8 cellular contexts compared by ENCODE assay signal in the genomic region with DNA sequence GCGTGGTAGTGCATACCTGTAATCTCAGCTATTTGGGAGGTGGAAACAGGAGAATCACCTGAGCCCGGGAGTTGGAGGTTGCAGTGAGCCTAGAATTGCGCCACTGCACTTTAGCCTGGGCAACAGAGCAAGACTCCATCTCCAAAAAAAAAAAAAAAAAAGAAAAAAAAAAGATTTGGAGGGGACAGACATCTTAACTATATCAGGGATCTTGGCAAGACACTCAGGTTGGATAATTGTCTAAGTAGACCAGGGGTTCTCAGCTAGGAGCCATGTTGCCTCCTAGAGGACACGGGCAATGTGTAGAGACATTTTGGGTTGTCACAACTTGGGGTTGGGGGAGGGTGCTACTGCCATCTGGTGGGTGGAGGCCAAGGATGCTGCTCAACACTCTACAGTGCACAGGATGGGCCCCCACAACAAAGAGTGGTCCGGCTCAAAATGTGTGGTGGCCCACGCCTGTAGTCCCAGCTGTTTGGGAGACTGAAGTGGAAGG. TPM values are rescaled to one million over a fixed set of nuclear protein-coding genes. Genes with fewer than 3 reads are reported as not detected.
A peak's percentile ranks its signal among the peaks of the same experiment; 100 is the strongest.
DNase-seq lines count a peak whose midpoint lies in the region; ATAC-seq and TF ChIP-seq lines count a peak whose summit lies in the region.

No MANE protein-coding gene starts in this region.

- H3K4me2 ChIP-seq in PC-3 (ENCODE audit: low read length), result no peak overlapping the region
- H3K4me2 ChIP-seq in mesendoderm (ENCODE audit: low read length), result no peak overlapping the region

- no peak overlapping the region for H4K5ac ChIP-seq in mesendoderm (ENCODE audit: low read length)

- no peak overlapping the region for H3K4me3 ChIP-seq in heart right ventricle
- H3K4me3 ChIP-seq in PC-3 (ENCODE audit: low read length), result no peak overlapping the region
- H3K4me3 ChIP-seq in mesendoderm (ENCODE audit: low read length), result no peak overlapping the region

- peak in 1 of 2 donors; percentile 29 for DNase-seq in heart right ventricle
- DNase-seq in left cardiac atrium, result no peak
- DNase-seq in PC-3, result peak; percentile 64
- DNase-seq in activated naive CD8-positive, alpha-beta T cell treated with anti-CD3 and anti-CD28 coated beads for 36 hours, result peak; percentile 70
- peak; percentile 82 for DNase-seq in mesendoderm
- DNase-seq in activated CD4-positive, CD25-positive, alpha-beta regulatory T cell treated with anti-CD3 and anti-CD28 coated beads, Interleukin-2, amount 50 U/mL, for 72 hours, result no peak
- no peak for DNase-seq in NCI-H187 (lab: John Stamatoyannopoulos, UW)
- no peak for DNase-seq in Ammon's horn (ENCODE audit: low spot score)

- no peak overlapping the region for H2BK120ac ChIP-seq in mesendoderm (ENCODE audit: low read depth, low read length)

- no peaks in the 10 kb centered on the region for H4K20me1 ChIP-seq in PC-3 (ENCODE audit: low read length)

- H3K4me3 Mint-ChIP-seq in activated naive CD8-positive, alpha-beta T cell treated with anti-CD3 and anti-CD28 coated beads for 36 hours, result peak overlapping the region; percentile 61

- H3K27me3 ChIP-seq in heart right ventricle (no peaks in the 10 kb centered on the region), PC-3 (ENCODE audit: low read length) (no peaks in the 10 kb centered on the region), mesendoderm (ENCODE audit: insufficient read depth, low read length, poor library complexity) (no peaks in the 10 kb centered on the region)

- peaks cover 55% of the 10 kb centered on the region for H3K36me3 Mint-ChIP-seq in activated naive CD8-positive, alpha-beta T cell treated with anti-CD3 and anti-CD28 coated beads for 36 hours

- H3K4ac ChIP-seq in mesendoderm (ENCODE audit: low read depth, low read length), result no peak overlapping the region

- H3K36me3 ChIP-seq in heart right ventricle (peaks cover 0 to 8% (median 0%) of the 10 kb centered on the region in 9 donors), PC-3 (ENCODE audit: low read depth, low read length) (no peaks in the 10 kb centered on the region), mesendoderm (ENCODE audit: control insufficient read depth, insufficient read depth, low read length) (no peaks in the 10 kb centered on the region)

- ATAC-seq in heart right ventricle, result no peak
- no peak for ATAC-seq in left cardiac atrium
- ATAC-seq in PC-3, result no peak

- peaks cover 6% of the 10 kb centered on the region for H3K27me3 Mint-ChIP-seq in activated naive CD8-positive, alpha-beta T cell treated with anti-CD3 and anti-CD28 coated beads for 36 hours

- H3K9me3 ChIP-seq in heart right ventricle (no peaks in the 10 kb centered on the region), PC-3 (ENCODE audit: low read length) (no peaks in the 10 kb centered on the region)

- CTCF ChIA-PET in PC-3 (lab: Charles Lee), result interaction anchor here (0.6 to 1.2 kb wide), 2 partner anchors 16 to 123 kb away, joined by 3 to 5 read pairs; no protein-coding TSS in a partner anchor

- H3K9me3 Mint-ChIP-seq in activated naive CD8-positive, alpha-beta T cell treated with anti-CD3 and anti-CD28 coated beads for 36 hours, result peaks cover 6% of the 10 kb centered on the region

- intact Hi-C loops in heart right ventricle (cut with DNase I), result loop anchor here in 2 of 10 donors (10.0 kb wide), 2 partner anchors 124 to 494 kb away; a partner anchor contains a TSS
- intact Hi-C loops in left cardiac atrium (cut with DNase I), result loop anchor here in 1 of 2 donors (10.0 kb wide), 1 partner anchor 124 kb away; no protein-coding TSS in a partner anchor
- intact Hi-C loops in PC-3 (cut with micrococcal nuclease), result no loop called here

- POLR2A ChIA-PET in PC-3 (lab: Charles Lee; ENCODE audit: unreplicated experiment), result no interaction called here

- H2BK15ac ChIP-seq in mesendoderm (replicated peaks; ENCODE audit: low read depth), result no peak overlapping the region

- H3K9ac ChIP-seq in PC-3 (ENCODE audit: low read length) (no peak overlapping the region), mesendoderm (ENCODE audit: low read length) (no peak overlapping the region)

- H3K27ac Mint-ChIP-seq in activated naive CD8-positive, alpha-beta T cell treated with anti-CD3 and anti-CD28 coated beads for 36 hours, result peak overlapping the region; percentile 94

- no peak overlapping the region for H4K8ac ChIP-seq in mesendoderm (ENCODE audit: low read depth, low read length)

- H3K27ac ChIP-seq in heart right ventricle (peak overlapping the region in 1 of 10 donors; percentile 91), PC-3 (ENCODE audit: low read length) (no peak overlapping the region), mesendoderm (ENCODE audit: low read depth, low read length) (no peak overlapping the region)

- peaks cover 18% of the 10 kb centered on the region for H3K79me1 ChIP-seq in mesendoderm (ENCODE audit: low read length)

- H3K18ac ChIP-seq in mesendoderm (ENCODE audit: low read length), result no peak overlapping the region

- no peak overlapping the region for H3K56ac ChIP-seq in mesendoderm (ENCODE audit: low read length)

- peaks cover 78% of the 10 kb centered on the region for H3K79me2 ChIP-seq in PC-3 (ENCODE audit: low read length)
- peaks cover 18% of the 10 kb centered on the region for H3K79me2 ChIP-seq in mesendoderm (ENCODE audit: control insufficient read depth, insufficient read depth, low read length)

- TF ChIP-seq CTCF in heart right ventricle (IDR thresholded peaks at IDR 0.05) (peak in 8 of 9 donors; percentile 13 to 56 (median 40)), PC-3 (conservative IDR thresholded peaks at IDR 0.05; ENCODE audit: low read depth, low read length) (peak; percentile 81)

- no peak overlapping the region for H2AFZ ChIP-seq in PC-3 (ENCODE audit: low read length)

- 86 to 88% methylated on average over 6 of the region's 6 CpGs for WGBS in heart right ventricle, 2 donors
- no CpG with 5 or more reads among the region's 6 CpGs for WGBS in mesendoderm (ENCODE audit: extremely low coverage, insufficient coverage, low lambda C conversion rate)

- peaks cover 19 to 82% (median 63%) of the 10 kb centered on the region in 9 donors for H3K4me1 ChIP-seq in heart right ventricle
- H3K4me1 ChIP-seq in PC-3 (ENCODE audit: insufficient read depth, low read length), result peaks cover 32% of the 10 kb centered on the region
- peaks cover 8% of the 10 kb centered on the region for H3K4me1 ChIP-seq in mesendoderm (ENCODE audit: control insufficient read depth, low read depth, low read length)

- peaks cover 4% of the 10 kb centered on the region for H3F3A ChIP-seq in PC-3 (ENCODE audit: low read length, unreplicated experiment)

- H2AK5ac ChIP-seq in mesendoderm (ENCODE audit: low read length), result no peak overlapping the region

- no peaks in the 10 kb centered on the region for H3K9me2 ChIP-seq in PC-3 (replicated peaks; ENCODE audit: low read length)

- no peak overlapping the region for H2BK5ac ChIP-seq in mesendoderm (ENCODE audit: low read length)

- BruUV-seq in PC-3 (replicated peaks; lab: Mats Ljungman, UMichigan), result no TSS peak

- no peak overlapping the region for H3K23ac ChIP-seq in mesendoderm (ENCODE audit: low read length)

- peaks cover 53% of the 10 kb centered on the region for H3K4me1 Mint-ChIP-seq in activated naive CD8-positive, alpha-beta T cell treated with anti-CD3 and anti-CD28 coated beads for 36 hours

RNA-seq across cellular contexts. Expression of a gene that starts 1.9 kb away (rescaled TPM):
- total RNA-seq in heart right ventricle, result 10 to 100 TPM; 16.6 to 24.9 (median 21.1) TPM
- 10 to 100 TPM; 16.5 to 29.9 TPM for polyA plus RNA-seq in heart right ventricle
- 10 to 100 TPM; 17.7 to 27.7 TPM for total RNA-seq in left cardiac atrium
- total RNA-seq in PC-3 (2014; rRNA removed), result 15.2 and 23.9 TPM in 2 replicates
- total RNA-seq in activated naive CD8-positive, alpha-beta T cell treated with anti-CD3 and anti-CD28 coated beads for 36 hours, result 10 to 100 TPM; 29.6 to 30.6 TPM
- 12.1 TPM for polyA plus RNA-seq in mesendoderm (2013, experiment 1 of 2)
- polyA plus RNA-seq in mesendoderm (2013, experiment 2 of 2), result 13.5 TPM

RNA-seq across cellular contexts. Expression of a gene that starts 4.5 kb away (rescaled TPM):
- total RNA-seq in heart right ventricle (10 to 100 TPM in 1 of 10 donors, 1 to 10 TPM in 9; 4.0 to 15.6 (median 6.5) TPM), left cardiac atrium (1 to 10 TPM; 8.4 to 8.6 TPM), PC-3 (2014; rRNA removed) (25.6 and 37.5 TPM in 2 replicates)
- polyA plus RNA-seq in heart right ventricle, result 10 to 100 TPM in 1 of 2 donors, 1 to 10 TPM in 1; 5.6 to 10.8 TPM
- total RNA-seq in activated naive CD8-positive, alpha-beta T cell treated with anti-CD3 and anti-CD28 coated beads for 36 hours, result 10 to 100 TPM; 39.9 to 42.3 TPM
- 34.8 TPM for polyA plus RNA-seq in mesendoderm (2013, experiment 1 of 2)
- polyA plus RNA-seq in mesendoderm (2013, experiment 2 of 2), result 34.8 TPM

RNA-seq across cellular contexts. Expression of a gene that starts 9.1 kb away (rescaled TPM):
- 10 to 100 TPM; 12.1 to 20.0 (median 13.3) TPM for total RNA-seq in heart right ventricle
- 10 to 100 TPM; 15.3 to 29.6 TPM for polyA plus RNA-seq in heart right ventricle
- total RNA-seq in left cardiac atrium, result 10 to 100 TPM; 17.4 to 19.4 TPM
- total RNA-seq in PC-3 (2014; rRNA removed), result 36.0 and 41.4 TPM in 2 replicates
- total RNA-seq in activated naive CD8-positive, alpha-beta T cell treated with anti-CD3 and anti-CD28 coated beads for 36 hours, result 10 to 100 TPM; 10.9 to 12.0 TPM
- 7.9 TPM for polyA plus RNA-seq in mesendoderm (2013, experiment 1 of 2)
- 7.9 TPM for polyA plus RNA-seq in mesendoderm (2013, experiment 2 of 2)

RNA-seq across cellular contexts. Expression of a gene that starts 14.5 kb away (rescaled TPM):
- total RNA-seq in heart right ventricle (10 to 100 TPM in 8 of 10 donors, 1 to 10 TPM in 2; 8.9 to 16.4 (median 12.2) TPM), left cardiac atrium (10 to 100 TPM; 11.1 to 11.7 TPM), PC-3 (2014; rRNA removed) (9.0 and 18.0 TPM in 2 replicates)
- polyA plus RNA-seq in heart right ventricle, result 1 to 10 TPM; 6.4 to 9.9 TPM
- total RNA-seq in activated naive CD8-positive, alpha-beta T cell treated with anti-CD3 and anti-CD28 coated beads for 36 hours, result 1 to 10 TPM; 3.7 to 3.9 TPM
- polyA plus RNA-seq in mesendoderm (2013, experiment 1 of 2), result 3.9 TPM
- polyA plus RNA-seq in mesendoderm (2013, experiment 2 of 2), result 4.4 TPM

RNA-seq across cellular contexts. Expression of a gene that starts 15.9 kb away (rescaled TPM):
- total RNA-seq in heart right ventricle, result 100 to 1,000 TPM in 1 of 10 donors, 10 to 100 TPM in 9; 64.1 to 100 (median 72.9) TPM
- polyA plus RNA-seq in heart right ventricle, result 10 to 100 TPM; 75.5 to 90.2 TPM
- 10 to 100 TPM; 82.4 to 87.5 TPM for total RNA-seq in left cardiac atrium
- total RNA-seq in PC-3 (2014; rRNA removed), result 343 and 360 TPM in 2 replicates
- 100 to 1,000 TPM; 341 to 345 TPM for total RNA-seq in activated naive CD8-positive, alpha-beta T cell treated with anti-CD3 and anti-CD28 coated beads for 36 hours
- polyA plus RNA-seq in mesendoderm (2013, experiment 1 of 2), result 204 TPM
- polyA plus RNA-seq in mesendoderm (2013, experiment 2 of 2), result 201 TPM

Comparison
In these comparisons a context has a peak if more than half of its experiments do, and no peak if none do; other contexts are left out.
1. DNase-seq: peak in PC-3 (single experiment), activated naive CD8-positive, alpha-beta T cell treated with anti-CD3 and anti-CD28 coated beads for 36 hours (single experiment) and mesendoderm (single experiment); none in left cardiac atrium (single experiment), activated CD4-positive, CD25-positive, alpha-beta regulatory T cell treated with anti-CD3 and anti-CD28 coated beads, Interleukin-2, amount 50 U/mL, for 72 hours (single experiment), NCI-H187 (0 of 2) and Ammon's horn (single experiment).